24 cellular contexts compared by ENCODE assay signal in the genomic region with DNA sequence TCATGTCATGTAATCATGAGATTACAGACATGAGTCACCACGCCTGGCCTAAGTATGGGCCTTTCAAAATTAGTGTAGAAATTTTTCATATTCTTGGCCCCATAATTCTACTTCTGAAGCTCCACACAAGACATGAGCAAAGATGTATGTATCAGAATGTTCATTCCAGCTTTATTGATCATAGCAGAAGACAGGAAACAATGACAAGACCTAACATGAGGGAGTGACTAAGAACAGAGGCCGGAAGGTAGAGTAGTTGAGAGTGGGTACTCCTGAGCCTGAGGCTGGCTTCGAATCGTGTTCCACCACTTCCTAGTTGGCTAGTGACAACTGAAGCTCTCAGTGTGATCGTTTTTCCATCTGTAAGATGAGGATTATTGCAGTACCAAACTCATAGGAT.
"Had no signal": no experiment of that assay in that cellular context is flagged by ENCODE, and none has a peak within 500 bp of the region (broad histone marks: within the 10 kb centered on the region; RNA-seq: fewer than 3 reads in every experiment).

No MANE protein-coding gene starts in this region.

- H3K36me3 Mint-ChIP-seq: immature natural killer cell had no signal

- H3K27me3 ChIP-seq: dorsolateral prefrontal cortex, pancreas, right atrium auricular region, upper lobe of left lung had no signal

- H3K9me3 Mint-ChIP-seq: activated CD4-positive, alpha-beta memory T cell treated with anti-CD3 and anti-CD28 coated beads, Interleukin-2, amount 10 ng/mL, durations not matched to agents 7 days and 5 days; activated T-cell treated with anti-CD3 and anti-CD28 coated beads, Interleukin-2, amount 50 U/mL, for 72 hours; brain; effector memory CD8-positive, alpha-beta T cell; immature natural killer cell; nephron progenitor cell; T-helper 1 cell treated with Interleukin-12 subunit alpha and Interleukin-12 subunit beta and Interleukin-4 antibody, amounts not matched to agents 30 μg/mL and 1 μg/mL, for 36 hours had no signal

- H3K4me3 Mint-ChIP-seq: activated CD4-positive, alpha-beta memory T cell treated with anti-CD3 and anti-CD28 coated beads, Interleukin-2, amount 10 ng/mL, durations not matched to agents 7 days and 5 days; activated T-cell treated with anti-CD3 and anti-CD28 coated beads, Interleukin-2, amount 50 U/mL, for 72 hours; brain; effector memory CD8-positive, alpha-beta T cell; immature natural killer cell; nephron progenitor cell; T-helper 1 cell treated with Interleukin-12 subunit alpha and Interleukin-12 subunit beta and Interleukin-4 antibody, amounts not matched to agents 30 μg/mL and 1 μg/mL, for 36 hours had no signal

- H3K9me3 ChIP-seq: pancreas, psoas muscle, right atrium auricular region, thoracic aorta, upper lobe of left lung had no signal

- H3K27ac Mint-ChIP-seq: activated CD4-positive, alpha-beta memory T cell treated with anti-CD3 and anti-CD28 coated beads, Interleukin-2, amount 10 ng/mL, durations not matched to agents 7 days and 5 days; activated T-cell treated with anti-CD3 and anti-CD28 coated beads, Interleukin-2, amount 50 U/mL, for 72 hours; effector memory CD8-positive, alpha-beta T cell; immature natural killer cell; nephron progenitor cell; T-helper 1 cell treated with Interleukin-12 subunit alpha and Interleukin-12 subunit beta and Interleukin-4 antibody, amounts not matched to agents 30 μg/mL and 1 μg/mL, for 36 hours had no signal

- ATAC-seq: activated T-cell treated with anti-CD3 and anti-CD28 coated beads, Interleukin-2, amount 50 U/mL, for 72 hours; effector memory CD8-positive, alpha-beta T cell; left ventricle myocardium superior; pancreas had no signal

- H3K27ac ChIP-seq: dorsolateral prefrontal cortex, pancreas, psoas muscle, right atrium auricular region, thoracic aorta, upper lobe of left lung had no signal

- DNase-seq: activated CD4-positive, alpha-beta memory T cell treated with anti-CD3 and anti-CD28 coated beads, Interleukin-2, amount 10 ng/mL, durations not matched to agents 7 days and 5 days; activated CD4-positive, alpha-beta T cell treated with anti-CD3 and anti-CD28 coated beads for 48 hours; activated CD4-positive, CD25-positive, alpha-beta regulatory T cell; activated effector memory CD4-positive, alpha-beta T cell treated with anti-CD3 and anti-CD28 coated beads, Interleukin-2, amount 50 U/mL, for 16 hours; activated naive CD4-positive, alpha-beta T cell treated with anti-CD3 and anti-CD28 coated beads, Interleukin-2, amount 50 U/mL, for 16 hours; activated T-cell treated with anti-CD3 and anti-CD28 coated beads, Interleukin-2, amount 50 U/mL, for 72 hours; aorta; central memory CD4-positive, alpha-beta T cell; dorsolateral prefrontal cortex; effector memory CD8-positive, alpha-beta T cell; immature natural killer cell; left ventricle myocardium superior; nephron progenitor cell; pancreas; psoas muscle; stimulated activated CD4-positive, alpha-beta T cell treated with anti-CD3 and anti-CD28 coated beads, Interleukin-4, amount 100 ng/mL, for 24 hours; stimulated activated naive CD4-positive, alpha-beta T cell treated with Interleukin-2 at 50 U/mL for 16 hours; T1000; upper lobe of left lung had no signal

- H3K4me3 ChIP-seq: dorsolateral prefrontal cortex, pancreas, psoas muscle, right atrium auricular region, thoracic aorta, upper lobe of left lung had no signal

- H3K4me1 ChIP-seq: pancreas, psoas muscle, right atrium auricular region had no signal

- FAIRE-seq: colon, pancreas had no signal

- H3K36me3 ChIP-seq: pancreas, right atrium auricular region had no signal

- H3K4me1 Mint-ChIP-seq: activated CD4-positive, alpha-beta memory T cell treated with anti-CD3 and anti-CD28 coated beads, Interleukin-2, amount 10 ng/mL, durations not matched to agents 7 days and 5 days; brain; immature natural killer cell; nephron progenitor cell had no signal

- H3K27me3 Mint-ChIP-seq: brain; effector memory CD8-positive, alpha-beta T cell had no signal
